15 cellular contexts compared by ENCODE assay signal in the genomic region with DNA sequence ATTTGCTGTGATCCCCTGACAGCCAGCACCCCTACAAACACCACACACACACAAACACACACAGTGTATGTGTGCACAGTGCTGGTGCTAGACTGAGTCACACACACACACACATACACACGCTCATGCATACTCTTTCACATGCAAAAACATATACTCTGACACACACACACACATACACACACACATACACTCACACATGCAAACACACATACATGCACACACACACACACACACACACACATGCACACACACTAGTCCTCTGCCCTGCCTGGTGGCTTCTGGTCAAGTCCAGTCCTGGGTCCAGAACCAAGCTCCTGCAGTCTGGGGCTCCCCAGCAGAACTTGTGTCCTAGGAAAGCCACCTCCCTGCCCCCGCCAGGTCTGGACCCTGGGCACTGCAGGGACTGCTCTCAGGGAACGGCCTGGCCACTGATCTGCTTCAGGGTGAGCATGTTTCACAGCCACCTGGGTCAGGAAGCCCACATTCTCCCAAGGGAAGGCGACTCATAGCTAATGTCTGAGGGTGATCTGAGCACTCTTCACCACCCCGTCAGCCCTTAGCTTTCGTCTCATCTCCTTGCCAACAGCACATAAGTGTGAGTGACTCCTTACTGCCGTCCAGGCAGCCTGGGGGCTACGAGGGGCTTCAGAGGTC.
DNase-seq lines count a peak whose midpoint lies in the region; TF ChIP-seq lines count a peak whose summit lies in the region.
"Had no signal": no experiment of that assay in that cellular context is flagged by ENCODE, and none has a peak within 500 bp of the region (broad histone marks: within the 10 kb centered on the region; RNA-seq: fewer than 3 reads in every experiment).

No MANE protein-coding gene starts in this region.

- in situ Hi-C loops in brain microvascular endothelial cell (cut with HindIII; ENCODE audit: low pct_ligation_motif_present, low sequenced_read_pairs): no loop called here

- H3K27me3 ChIP-seq in brain microvascular endothelial cell (replicated peaks) (no peaks in the 10 kb centered on the region), mesenchymal stem cell (ENCODE audit: control insufficient read depth in 1 of 2, insufficient read depth in 1 of 2, low read length in 2 of 2) (no peaks in the 10 kb centered on the region)
- H3K27me3 ChIP-seq: colonic mucosa had no signal

- DNase-seq in AG08395 (ENCODE audit: low spot score): peak; percentile 61
- DNase-seq in HFFc6: peak; percentile 60
- peak; percentile 77 for DNase-seq in brain microvascular endothelial cell
- peak; percentile 61 for DNase-seq in mesenchymal stem cell
- no peak for DNase-seq in NCI-H2107 treated with DMSO at 0.1 percent for 48 hours (lab: John Stamatoyannopoulos, UW; ENCODE audit: unreplicated experiment)
- DNase-seq in glutamatergic neuron: no peak
- DNase-seq in activated naive CD4-positive, alpha-beta T cell treated with Interleukin-2 at 50 U/mL for 16 hours: no peak
- DNase-seq in mucosa of gallbladder (ENCODE audit: low spot score): no peak
- DNase-seq: colonic mucosa; NCI-H187; NCI-H526 treated with DMSO at 0.1 percent for 48 hours; stimulated activated CD4-positive, alpha-beta T cell treated with anti-CD3 and anti-CD28 coated beads, Interleukin-2, amount 100 ng/mL, for 48 hours had no signal

- H3K4me1 ChIP-seq in mesenchymal stem cell (ENCODE audit: control insufficient read depth, insufficient read depth, low read depth, low read length): peaks cover 27% of the 10 kb centered on the region
- H3K4me1 ChIP-seq: colonic mucosa had no signal

- H2AFZ ChIP-seq in mesenchymal stem cell (ENCODE audit: low read depth, low read length): no peak overlapping the region

- TF ChIP-seq CTCF in HFFc6 (IDR thresholded peaks at IDR 0.05) (no peak), brain microvascular endothelial cell (IDR thresholded peaks at IDR 0.05; ENCODE audit: low read depth, low read length, missing control alignments) (no peak), glutamatergic neuron (IDR thresholded peaks at IDR 0.05; ENCODE audit: partially characterized antibody, unreplicated experiment) (no peak)

- H4K91ac ChIP-seq in mesenchymal stem cell (ENCODE audit: low read length): peak overlapping the region; percentile 27

- H3K4ac ChIP-seq in mesenchymal stem cell (ENCODE audit: low read depth in 1 of 2, low read length in 2 of 2): no peak overlapping the region

- H4K8ac ChIP-seq in mesenchymal stem cell (ENCODE audit: low read length): no peak overlapping the region

- peak overlapping the region in 1 of 2 experiments; percentile 65 for H3K18ac ChIP-seq in mesenchymal stem cell (ENCODE audit: low read depth in 1 of 2, low read length in 2 of 2)

- H3K36me3 ChIP-seq in brain microvascular endothelial cell (replicated peaks) (no peaks in the 10 kb centered on the region), mesenchymal stem cell (ENCODE audit: control insufficient read depth in 1 of 2, insufficient read depth in 2 of 2, low read depth in 1 of 2, low read length in 2 of 2) (no peaks in the 10 kb centered on the region)
- H3K36me3 ChIP-seq: colonic mucosa had no signal

- H3K4me3 ChIP-seq in brain microvascular endothelial cell (ENCODE audit: low read depth, low read length) (no peak overlapping the region), mesenchymal stem cell (ENCODE audit: insufficient read depth in 1 of 2, low read depth in 1 of 2, low read length in 2 of 2) (peak overlapping the region in 1 of 2 experiments; percentile 29)
- H3K4me3 ChIP-seq: colonic mucosa had no signal

- H3K27me3 Mint-ChIP-seq in HFFc6 (ENCODE audit: insufficient read depth) (peaks cover 3% of the 10 kb centered on the region; the same call in 1 of the 2 replicates), glutamatergic neuron (ENCODE audit: unreplicated experiment) (peaks cover 2% of the 10 kb centered on the region)

- H3K4me2 ChIP-seq in mesenchymal stem cell (ENCODE audit: low read length, poor library complexity, severe bottlenecking): no peak overlapping the region

- peak overlapping the region in 1 of 2 experiments; percentile 19 for H2BK12ac ChIP-seq in mesenchymal stem cell (ENCODE audit: low read length in 2 of 2)

- peak overlapping the region; percentile 95 for H3K27ac Mint-ChIP-seq in HFFc6
- H3K27ac Mint-ChIP-seq in glutamatergic neuron (ENCODE audit: unreplicated experiment): no peak overlapping the region
- H3K27ac Mint-ChIP-seq: activated naive CD8-positive, alpha-beta T cell had no signal

- WGBS in mesenchymal stem cell: 76% methylated on average over 8 of the region's 8 CpGs

- H3K4me3 Mint-ChIP-seq in HFFc6 (peak overlapping the region; percentile 27; the same call in 1 of the 2 replicates), glutamatergic neuron (ENCODE audit: unreplicated experiment) (no peak overlapping the region)
- H3K4me3 Mint-ChIP-seq: activated naive CD8-positive, alpha-beta T cell had no signal

- H3K4me1 Mint-ChIP-seq in HFFc6 (ENCODE audit: low read depth) (peaks cover 74% of the 10 kb centered on the region), glutamatergic neuron (ENCODE audit: low read depth, unreplicated experiment) (peaks cover 4% of the 10 kb centered on the region)

- H3K36me3 Mint-ChIP-seq in HFFc6 (ENCODE audit: low read depth): peaks cover 15% of the 10 kb centered on the region
- H3K36me3 Mint-ChIP-seq in glutamatergic neuron (ENCODE audit: unreplicated experiment): no peaks in the 10 kb centered on the region

- H2BK120ac ChIP-seq in mesenchymal stem cell (ENCODE audit: low read depth, low read length): no peak overlapping the region

- H3K14ac ChIP-seq in mesenchymal stem cell (ENCODE audit: low read length in 2 of 2): peak overlapping the region in 1 of 2 experiments; percentile 1

- H3K23ac ChIP-seq in mesenchymal stem cell (ENCODE audit: low read length in 2 of 2): peak overlapping the region in 1 of 2 experiments; percentile 66

- H3K9me3 Mint-ChIP-seq in HFFc6 (peaks cover 19% of the 10 kb centered on the region), glutamatergic neuron (ENCODE audit: unreplicated experiment) (peaks cover 8% of the 10 kb centered on the region)

- no peak overlapping the region for H2AK5ac ChIP-seq in mesenchymal stem cell (ENCODE audit: low read length, severe bottlenecking)

- no peaks in the 10 kb centered on the region for H3K9me3 ChIP-seq in mesenchymal stem cell (ENCODE audit: control insufficient read depth, low read length)
- H3K9me3 ChIP-seq: colonic mucosa had no signal

- H2BK15ac ChIP-seq in mesenchymal stem cell (ENCODE audit: low read depth, poor library complexity, severe bottlenecking): no peak overlapping the region

- H3K79me1 ChIP-seq in mesenchymal stem cell (replicated peaks; ENCODE audit: low read length, poor library complexity, severe bottlenecking): no peaks in the 10 kb centered on the region

- peak overlapping the region; percentile 53 for H3K9ac ChIP-seq in mesenchymal stem cell (ENCODE audit: low read length)

- no peak overlapping the region for H3K27ac ChIP-seq in brain microvascular endothelial cell
- no peak overlapping the region for H3K27ac ChIP-seq in mesenchymal stem cell (ENCODE audit: low read length, poor library complexity, severe bottlenecking)
- H3K27ac ChIP-seq: C4-2B, colonic mucosa, RWPE1 had no signal

- no peak overlapping the region for H2BK5ac ChIP-seq in mesenchymal stem cell (ENCODE audit: low read depth, low read length, poor library complexity, severe bottlenecking)

Comparison
In these comparisons a context has a peak if more than half of its experiments do, and no peak if none do; other contexts are left out.
1. DNase-seq: peak in AG08395 (single experiment), HFFc6 (single experiment), brain microvascular endothelial cell (single experiment) and mesenchymal stem cell (single experiment); none in NCI-H2107 treated with DMSO at 0.1 percent for 48 hours (single experiment), glutamatergic neuron (single experiment), activated naive CD4-positive, alpha-beta T cell treated with Interleukin-2 at 50 U/mL for 16 hours (single experiment) and mucosa of gallbladder (single experiment).